In the genomic region with DNA sequence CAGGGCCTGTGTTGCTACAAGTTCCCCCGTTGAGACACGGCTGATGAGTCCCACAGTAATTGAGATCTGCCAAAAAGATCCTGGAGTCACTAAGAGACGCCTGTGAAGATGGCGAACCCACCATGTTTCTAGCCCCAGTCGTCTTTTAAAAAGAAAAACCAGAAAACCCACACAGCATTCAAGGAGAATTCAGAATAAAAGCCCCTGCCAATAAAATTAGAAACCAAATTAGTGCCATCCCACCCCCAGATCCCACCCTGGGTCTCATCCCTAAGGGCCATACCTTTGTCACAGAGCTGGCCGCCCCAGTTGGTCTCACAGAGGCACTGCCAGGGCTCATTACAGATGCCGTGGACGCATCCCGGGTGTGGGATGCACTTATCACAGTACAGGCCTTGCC, we compare ENCODE assay signal across 1 cellular context.
TF ChIP-seq lines count a peak whose summit lies in the region.

No MANE protein-coding gene starts in this region.

TF ChIP-seq in GM23338, 12 proteins besides CTCF, POLR2A, EP300 and RAD21 (continued from another document):
- TF ChIP-seq, protein P1, sequence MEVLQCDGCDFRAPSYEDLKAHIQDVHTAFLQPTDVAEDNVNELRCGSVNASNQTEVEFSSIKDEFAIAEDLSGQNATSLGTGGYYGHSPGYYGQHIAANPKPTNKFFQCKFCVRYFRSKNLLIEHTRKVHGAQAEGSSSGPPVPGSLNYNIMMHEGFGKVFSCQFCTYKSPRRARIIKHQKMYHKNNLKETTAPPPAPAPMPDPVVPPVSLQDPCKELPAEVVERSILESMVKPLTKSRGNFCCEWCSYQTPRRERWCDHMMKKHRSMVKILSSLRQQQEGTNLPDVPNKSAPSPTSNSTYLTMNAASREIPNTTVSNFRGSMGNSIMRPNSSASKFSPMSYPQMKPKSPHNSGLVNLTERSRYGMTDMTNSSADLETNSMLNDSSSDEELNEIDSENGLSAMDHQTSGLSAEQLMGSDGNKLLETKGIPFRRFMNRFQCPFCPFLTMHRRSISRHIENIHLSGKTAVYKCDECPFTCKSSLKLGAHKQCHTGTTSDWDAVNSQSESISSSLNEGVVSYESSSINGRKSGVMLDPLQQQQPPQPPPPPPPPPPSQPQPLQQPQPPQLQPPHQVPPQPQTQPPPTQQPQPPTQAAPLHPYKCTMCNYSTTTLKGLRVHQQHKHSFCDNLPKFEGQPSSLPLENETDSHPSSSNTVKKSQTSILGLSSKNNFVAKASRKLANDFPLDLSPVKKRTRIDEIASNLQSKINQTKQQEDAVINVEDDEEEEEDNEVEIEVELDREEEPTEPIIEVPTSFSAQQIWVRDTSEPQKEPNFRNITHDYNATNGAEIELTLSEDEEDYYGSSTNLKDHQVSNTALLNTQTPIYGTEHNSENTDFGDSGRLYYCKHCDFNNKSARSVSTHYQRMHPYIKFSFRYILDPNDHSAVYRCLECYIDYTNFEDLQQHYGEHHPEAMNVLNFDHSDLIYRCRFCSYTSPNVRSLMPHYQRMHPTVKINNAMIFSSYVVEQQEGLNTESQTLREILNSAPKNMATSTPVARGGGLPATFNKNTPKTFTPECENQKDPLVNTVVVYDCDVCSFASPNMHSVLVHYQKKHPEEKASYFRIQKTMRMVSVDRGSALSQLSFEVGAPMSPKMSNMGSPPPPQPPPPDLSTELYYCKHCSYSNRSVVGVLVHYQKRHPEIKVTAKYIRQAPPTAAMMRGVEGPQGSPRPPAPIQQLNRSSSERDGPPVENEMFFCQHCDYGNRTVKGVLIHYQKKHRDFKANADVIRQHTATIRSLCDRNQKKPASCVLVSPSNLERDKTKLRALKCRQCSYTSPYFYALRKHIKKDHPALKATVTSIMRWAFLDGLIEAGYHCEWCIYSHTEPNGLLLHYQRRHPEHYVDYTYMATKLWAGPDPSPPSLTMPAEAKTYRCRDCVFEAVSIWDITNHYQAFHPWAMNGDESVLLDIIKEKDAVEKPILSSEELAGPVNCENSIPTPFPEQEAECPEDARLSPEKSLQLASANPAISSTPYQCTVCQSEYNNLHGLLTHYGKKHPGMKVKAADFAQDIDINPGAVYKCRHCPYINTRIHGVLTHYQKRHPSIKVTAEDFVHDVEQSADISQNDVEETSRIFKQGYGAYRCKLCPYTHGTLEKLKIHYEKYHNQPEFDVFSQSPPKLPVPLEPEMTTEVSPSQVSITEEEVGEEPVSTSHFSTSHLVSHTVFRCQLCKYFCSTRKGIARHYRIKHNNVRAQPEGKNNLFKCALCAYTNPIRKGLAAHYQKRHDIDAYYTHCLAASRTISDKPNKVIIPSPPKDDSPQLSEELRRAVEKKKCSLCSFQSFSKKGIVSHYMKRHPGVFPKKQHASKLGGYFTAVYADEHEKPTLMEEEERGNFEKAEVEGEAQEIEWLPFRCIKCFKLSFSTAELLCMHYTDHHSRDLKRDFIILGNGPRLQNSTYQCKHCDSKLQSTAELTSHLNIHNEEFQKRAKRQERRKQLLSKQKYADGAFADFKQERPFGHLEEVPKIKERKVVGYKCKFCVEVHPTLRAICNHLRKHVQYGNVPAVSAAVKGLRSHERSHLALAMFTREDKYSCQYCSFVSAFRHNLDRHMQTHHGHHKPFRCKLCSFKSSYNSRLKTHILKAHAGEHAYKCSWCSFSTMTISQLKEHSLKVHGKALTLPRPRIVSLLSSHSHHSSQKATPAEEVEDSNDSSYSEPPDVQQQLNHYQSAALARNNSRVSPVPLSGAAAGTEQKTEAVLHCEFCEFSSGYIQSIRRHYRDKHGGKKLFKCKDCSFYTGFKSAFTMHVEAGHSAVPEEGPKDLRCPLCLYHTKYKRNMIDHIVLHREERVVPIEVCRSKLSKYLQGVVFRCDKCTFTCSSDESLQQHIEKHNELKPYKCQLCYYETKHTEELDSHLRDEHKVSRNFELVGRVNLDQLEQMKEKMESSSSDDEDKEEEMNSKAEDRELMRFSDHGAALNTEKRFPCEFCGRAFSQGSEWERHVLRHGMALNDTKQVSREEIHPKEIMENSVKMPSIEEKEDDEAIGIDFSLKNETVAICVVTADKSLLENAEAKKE (CRISPR knock-in tag; IDR thresholded peaks at IDR 0.05): no peak
- TF ChIP-seq, protein P2, sequence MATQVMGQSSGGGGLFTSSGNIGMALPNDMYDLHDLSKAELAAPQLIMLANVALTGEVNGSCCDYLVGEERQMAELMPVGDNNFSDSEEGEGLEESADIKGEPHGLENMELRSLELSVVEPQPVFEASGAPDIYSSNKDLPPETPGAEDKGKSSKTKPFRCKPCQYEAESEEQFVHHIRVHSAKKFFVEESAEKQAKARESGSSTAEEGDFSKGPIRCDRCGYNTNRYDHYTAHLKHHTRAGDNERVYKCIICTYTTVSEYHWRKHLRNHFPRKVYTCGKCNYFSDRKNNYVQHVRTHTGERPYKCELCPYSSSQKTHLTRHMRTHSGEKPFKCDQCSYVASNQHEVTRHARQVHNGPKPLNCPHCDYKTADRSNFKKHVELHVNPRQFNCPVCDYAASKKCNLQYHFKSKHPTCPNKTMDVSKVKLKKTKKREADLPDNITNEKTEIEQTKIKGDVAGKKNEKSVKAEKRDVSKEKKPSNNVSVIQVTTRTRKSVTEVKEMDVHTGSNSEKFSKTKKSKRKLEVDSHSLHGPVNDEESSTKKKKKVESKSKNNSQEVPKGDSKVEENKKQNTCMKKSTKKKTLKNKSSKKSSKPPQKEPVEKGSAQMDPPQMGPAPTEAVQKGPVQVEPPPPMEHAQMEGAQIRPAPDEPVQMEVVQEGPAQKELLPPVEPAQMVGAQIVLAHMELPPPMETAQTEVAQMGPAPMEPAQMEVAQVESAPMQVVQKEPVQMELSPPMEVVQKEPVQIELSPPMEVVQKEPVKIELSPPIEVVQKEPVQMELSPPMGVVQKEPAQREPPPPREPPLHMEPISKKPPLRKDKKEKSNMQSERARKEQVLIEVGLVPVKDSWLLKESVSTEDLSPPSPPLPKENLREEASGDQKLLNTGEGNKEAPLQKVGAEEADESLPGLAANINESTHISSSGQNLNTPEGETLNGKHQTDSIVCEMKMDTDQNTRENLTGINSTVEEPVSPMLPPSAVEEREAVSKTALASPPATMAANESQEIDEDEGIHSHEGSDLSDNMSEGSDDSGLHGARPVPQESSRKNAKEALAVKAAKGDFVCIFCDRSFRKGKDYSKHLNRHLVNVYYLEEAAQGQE (IDR thresholded peaks at IDR 0.05; ENCODE audit: unreplicated experiment): no peak
- TF ChIP-seq JUNB (IDR thresholded peaks at IDR 0.05; ENCODE audit: unreplicated experiment) (no peak), EZH2 (IDR thresholded peaks at IDR 0.05; ENCODE audit: low read depth, unreplicated experiment) (no peak), ZNF331 (CRISPR knock-in tag; IDR thresholded peaks at IDR 0.05; ENCODE audit: low read depth) (no peak), CREB1 (CRISPR knock-in tag; IDR thresholded peaks at IDR 0.05; ENCODE audit: low read depth) (no peak), NANOG (IDR thresholded peaks at IDR 0.05; ENCODE audit: borderline replicate concordance) (no peak), ZNF114 (CRISPR knock-in tag; IDR thresholded peaks at IDR 0.05) (no peak), POLR2AphosphoS5 (IDR thresholded peaks at IDR 0.05; ENCODE audit: low read depth) (no peak), EZH2phosphoT487 (IDR thresholded peaks at IDR 0.05; ENCODE audit: unreplicated experiment) (no peak)
- TF ChIP-seq, protein P3, sequence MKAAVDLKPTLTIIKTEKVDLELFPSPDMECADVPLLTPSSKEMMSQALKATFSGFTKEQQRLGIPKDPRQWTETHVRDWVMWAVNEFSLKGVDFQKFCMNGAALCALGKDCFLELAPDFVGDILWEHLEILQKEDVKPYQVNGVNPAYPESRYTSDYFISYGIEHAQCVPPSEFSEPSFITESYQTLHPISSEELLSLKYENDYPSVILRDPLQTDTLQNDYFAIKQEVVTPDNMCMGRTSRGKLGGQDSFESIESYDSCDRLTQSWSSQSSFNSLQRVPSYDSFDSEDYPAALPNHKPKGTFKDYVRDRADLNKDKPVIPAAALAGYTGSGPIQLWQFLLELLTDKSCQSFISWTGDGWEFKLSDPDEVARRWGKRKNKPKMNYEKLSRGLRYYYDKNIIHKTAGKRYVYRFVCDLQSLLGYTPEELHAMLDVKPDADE (IDR thresholded peaks at IDR 0.05): no peak
